13 cellular contexts compared by ENCODE assay signal in the genomic region with DNA sequence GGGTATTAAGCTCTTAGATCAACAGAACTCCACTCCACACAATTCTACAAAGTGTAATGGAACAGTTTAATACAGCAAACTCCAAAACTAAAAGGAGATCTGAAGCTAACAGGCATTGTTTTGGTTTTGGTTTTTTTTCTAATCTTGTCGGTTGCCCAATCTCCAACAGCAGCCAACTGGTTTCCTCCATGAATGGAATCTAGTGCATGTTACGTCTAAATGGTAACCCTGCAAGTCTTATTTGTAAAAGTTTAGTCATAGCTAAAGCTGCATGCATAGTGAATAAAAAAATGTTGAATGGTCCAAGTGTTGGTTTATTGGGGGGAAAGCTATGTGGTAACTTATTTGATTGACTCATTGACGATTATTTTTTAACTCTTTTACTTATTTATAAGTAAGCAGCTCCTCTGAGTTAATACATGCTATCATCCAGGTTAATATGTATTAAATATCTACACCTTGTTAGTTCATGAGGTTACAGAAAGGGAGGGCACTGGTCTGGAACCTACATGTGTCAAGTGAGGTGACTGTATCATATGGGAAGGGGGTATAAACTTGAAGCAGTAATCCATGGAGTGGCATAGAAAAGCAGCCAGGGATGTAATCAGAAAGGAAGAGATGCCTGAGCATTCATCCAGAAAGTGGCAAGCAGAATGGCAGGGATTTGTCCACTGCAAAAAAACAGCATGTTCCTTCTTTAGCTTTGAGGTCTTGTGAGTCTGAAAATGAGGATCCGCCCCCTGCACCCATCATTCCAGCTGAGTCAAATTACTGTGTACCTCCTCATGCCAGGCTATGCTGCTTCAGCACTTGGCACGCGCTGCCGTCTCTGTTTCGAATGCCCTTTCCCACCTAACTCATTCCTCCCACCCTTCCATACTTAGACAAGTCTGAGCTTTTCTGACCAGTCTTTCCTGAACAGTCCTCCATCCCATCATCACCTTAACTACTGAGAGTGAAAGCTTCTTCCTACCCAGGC.
A peak's percentile ranks its signal among the peaks of the same experiment; 100 is the strongest.
DNase-seq lines count a peak whose midpoint lies in the region; ATAC-seq and TF ChIP-seq lines count a peak whose summit lies in the region.
"Had no signal": no experiment of that assay in that cellular context is flagged by ENCODE, and none has a peak within 500 bp of the region (broad histone marks: within the 10 kb centered on the region; RNA-seq: fewer than 3 reads in every experiment).

No MANE protein-coding gene starts in this region.

- H3K27ac ChIP-seq in left ventricle myocardium inferior (replicated peaks) = no peak overlapping the region
- no peak overlapping the region for H3K27ac ChIP-seq in skeletal muscle tissue (ENCODE audit: low read depth, low read length)
- H3K27ac ChIP-seq in A673 (ENCODE audit: low read depth, low read length, poor library complexity, severe bottlenecking) = no peak overlapping the region
- H3K27ac ChIP-seq: dorsolateral prefrontal cortex had no signal

- H3K9me3 ChIP-seq in left ventricle myocardium inferior (replicated peaks) (no peaks in the 10 kb centered on the region), skeletal muscle tissue (ENCODE audit: control insufficient read depth in 3 of 3, low read length in 3 of 3) (no peaks in the 10 kb centered on the region), A673 (ENCODE audit: low read depth, low read length, poor library complexity, severe bottlenecking) (peaks cover 9% of the 10 kb centered on the region)

- TF ChIP-seq CTCF in left ventricle myocardium inferior (IDR thresholded peaks at IDR 0.05; ENCODE audit: borderline replicate concordance) (no peak), A673 (conservative IDR thresholded peaks at IDR 0.05; ENCODE audit: low read depth, low read length) (no peak)

- intact Hi-C loops in left ventricle myocardium inferior (cut with micrococcal nuclease) = no loop called here
- intact Hi-C loops in A673 (cut with micrococcal nuclease; ENCODE audit: unreplicated experiment) = no loop called here

- no peak for ATAC-seq in GM21515 (IDR thresholded peaks at IDR 0.05; ENCODE audit: unreplicated experiment)
- ATAC-seq in GM19328 (IDR thresholded peaks at IDR 0.05; ENCODE audit: unreplicated experiment) = no peak
- ATAC-seq: K562 had no signal

- no peaks in the 10 kb centered on the region for H3K27me3 ChIP-seq in left ventricle myocardium inferior (ENCODE audit: low read depth)
- no peaks in the 10 kb centered on the region for H3K27me3 ChIP-seq in skeletal muscle tissue (ENCODE audit: control insufficient read depth in 3 of 3, insufficient read depth in 3 of 3, low read length in 3 of 3)
- H3K27me3 ChIP-seq in A673 (replicated peaks; ENCODE audit: insufficient read depth, low read depth, low read length, poor library complexity) = no peaks in the 10 kb centered on the region
- H3K27me3 ChIP-seq: dorsolateral prefrontal cortex had no signal

- H3K4me1 ChIP-seq in left ventricle myocardium inferior (peaks cover 11% of the 10 kb centered on the region), skeletal muscle tissue (ENCODE audit: control insufficient read depth in 3 of 3, insufficient read depth in 3 of 3, low read length in 3 of 3) (peaks cover 0 to 10% (median 6%) of the 10 kb centered on the region in 3 donors), A673 (ENCODE audit: insufficient read depth, low read length, poor library complexity, severe bottlenecking) (peaks cover 18% of the 10 kb centered on the region)

- H3K36me3 ChIP-seq in left ventricle myocardium inferior (no peaks in the 10 kb centered on the region), skeletal muscle tissue (ENCODE audit: control insufficient read depth in 3 of 3, insufficient read depth in 3 of 3, low read length in 3 of 3) (no peaks in the 10 kb centered on the region), A673 (ENCODE audit: insufficient read depth, low read length, poor library complexity, severe bottlenecking) (no peaks in the 10 kb centered on the region)

- no TSS peak for BruUV-seq in A673 (replicated peaks; lab: Mats Ljungman, UMichigan)

- peak overlapping the region in 2 of 3 donors; percentile 1 to 40 for H3K9ac ChIP-seq in skeletal muscle tissue (ENCODE audit: low read depth in 1 of 3, low read length in 3 of 3)

- H3K4me3 ChIP-seq in left ventricle myocardium inferior (no peak overlapping the region), skeletal muscle tissue (ENCODE audit: low read length in 3 of 3) (peak overlapping the region; percentile 24 to 48 (median 41)), A673 (ENCODE audit: low read depth, low read length, poor library complexity, severe bottlenecking) (no peak overlapping the region)
- H3K4me3 ChIP-seq: K562 had no signal

- POLR2A ChIA-PET in A673 (lab: Charles Lee; ENCODE audit: low non-redundant PET) = interaction anchor here (0.6 kb wide), 1 partner anchor 203 kb away, joined by 3 read pairs; no protein-coding TSS in a partner anchor

- CTCF ChIA-PET in A673 (lab: Charles Lee) = no interaction called here

- peak; percentile 68 for DNase-seq in HCEC 1CT
- peak; percentile 74 for DNase-seq in amniotic epithelial cell (ENCODE audit: low read depth)
- DNase-seq in left ventricle myocardium inferior = peak; percentile 37
- DNase-seq in A673 (ENCODE audit: low spot score) = no peak
- DNase-seq in stimulated activated naive CD4-positive, alpha-beta T cell (lab: John Stamatoyannopoulos, UW) = no peak
- DNase-seq: islet precursor cell, NCI-H345, T-helper 1 cell had no signal

Comparison
In these comparisons a context has a peak if more than half of its experiments do, and no peak if none do; other contexts are left out.
1. DNase-seq: peak in HCEC 1CT (single experiment), amniotic epithelial cell (single experiment) and left ventricle myocardium inferior (single experiment); none in A673 (single experiment) and stimulated activated naive CD4-positive, alpha-beta T cell (0 of 6).
2. H3K4me3 ChIP-seq: peak in skeletal muscle tissue (3 of 3); none in left ventricle myocardium inferior (single experiment) and A673 (single experiment).